In the genomic region with DNA sequence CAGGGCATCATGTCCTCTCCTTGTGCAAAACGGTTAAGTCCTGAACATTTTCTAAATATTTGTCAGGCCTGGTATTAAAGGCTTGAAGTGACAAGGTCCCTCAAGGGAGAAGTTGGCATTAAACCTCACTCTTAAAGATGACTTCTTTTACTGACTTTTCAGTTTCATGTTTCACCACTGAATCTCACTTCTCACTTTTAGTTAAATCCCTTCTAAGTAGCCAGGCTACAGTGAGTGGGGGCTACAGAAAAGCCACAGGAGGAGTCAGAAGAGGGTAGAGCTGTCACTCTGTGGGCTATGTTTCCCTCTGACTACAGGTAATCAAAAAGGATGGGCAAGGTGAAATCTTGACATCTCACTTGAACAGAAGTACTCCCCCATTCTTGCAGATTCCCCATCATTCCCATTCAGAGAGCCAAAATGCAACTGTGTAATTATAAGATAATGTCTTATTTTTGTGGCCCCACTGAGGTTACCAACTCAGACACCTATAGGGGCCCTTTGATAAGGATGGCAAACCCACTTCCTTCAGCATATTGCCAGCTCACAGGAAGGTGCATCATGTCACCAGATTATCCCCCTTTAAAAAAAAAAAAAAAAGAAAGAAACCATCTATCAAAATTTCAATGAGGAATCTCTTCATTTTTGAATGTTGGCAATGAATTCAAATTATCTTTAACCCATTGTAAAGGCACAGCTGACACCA, we compare ENCODE assay signal across 11 cellular contexts.
DNase-seq lines count a peak whose midpoint lies in the region; ATAC-seq, FAIRE-seq and TF ChIP-seq lines count a peak whose summit lies in the region.
"Had no signal": no experiment of that assay in that cellular context is flagged by ENCODE, and none has a peak within 500 bp of the region (broad histone marks: within the 10 kb centered on the region; RNA-seq: fewer than 3 reads in every experiment).

No MANE protein-coding gene starts in this region.

- CTCF ChIA-PET in GM12878 (lab: Yijun Ruan, JAX), result interaction anchor here (1.0 to 1.5 kb wide), 2 partner anchors 7 to 18 kb away, joined by 4 read pairs; no protein-coding TSS in a partner anchor

- SMC1A ChIA-PET in GM12878 (lab: Charles Lee; ENCODE audit: uncharacterized antibody, unreplicated experiment), result interaction anchor here (0.6 to 1.2 kb wide), 4 partner anchors 9 to 567 kb away, joined by 3 to 4 read pairs (median 4); no protein-coding TSS in a partner anchor

- peak; percentile 40 for DNase-seq in GM12878 (ENCODE audit: low read depth, low spot score)
- DNase-seq in glomerular visceral epithelial cell (ENCODE audit: extremely low spot score), result no peak
- DNase-seq in H7, result no peak
- no peak for DNase-seq in erythroblast (lab: John Stamatoyannopoulos, UW)
- DNase-seq in dermis blood vessel endothelial cell, result no peak
- DNase-seq: activated CD8-positive, alpha-beta memory T cell treated with anti-CD3 and anti-CD28 coated beads for 24 hours; NCI-H2227 treated with DMSO at 0.1 percent for 48 hours had no signal

- peaks cover 6% of the 10 kb centered on the region for H3K4me1 ChIP-seq in GM12878 (ENCODE audit: control insufficient read depth, insufficient read depth, low read length)

- H3K36me3 ChIP-seq in GM12878 (ENCODE audit: control insufficient read depth in 2 of 2, insufficient read depth in 2 of 2, low read length in 1 of 2), result no peaks in the 10 kb centered on the region
- H3K36me3 ChIP-seq in H7 (replicated peaks; ENCODE audit: control insufficient read depth, insufficient read depth, low read length), result no peaks in the 10 kb centered on the region

- H3K4me3 ChIP-seq in GM12878, result no peak overlapping the region
- H3K4me3 ChIP-seq in H7 (ENCODE audit: insufficient read depth, low read depth, low read length), result no peak overlapping the region

- in situ Hi-C loops in GM12878 (cut with MboI), result no loop called here

- TF ChIP-seq EP300 in GM12878 (IDR thresholded peaks at IDR 0.05; ENCODE audit: borderline replicate concordance in 1 of 2, control insufficient read depth in 1 of 2, low read depth in 2 of 2, low read length in 2 of 2), result peak in 1 of 2 experiments; percentile 43; a peak in 2 of 4 replicates

- BruUV-seq in GM12878 (replicated peaks; lab: Mats Ljungman, UMichigan), result no TSS peak

- no peak for TF ChIP-seq RAD21 in GM12878 (IDR thresholded peaks at IDR 0.05; ENCODE audit: insufficient read depth, low read depth, low read length)

- peak; percentile 95 for ATAC-seq in GM18508 (IDR thresholded peaks at IDR 0.05; ENCODE audit: insufficient read depth, unreplicated experiment)
- peak; percentile 95 for ATAC-seq in GM21367 (IDR thresholded peaks at IDR 0.05; ENCODE audit: unreplicated experiment)
- ATAC-seq in HG03342 (IDR thresholded peaks at IDR 0.05; ENCODE audit: unreplicated experiment), result peak; percentile 94
- ATAC-seq in GM12878, result peak; percentile 97

- no peak overlapping the region for H2AFZ ChIP-seq in GM12878 (ENCODE audit: control insufficient read depth, low read depth, low read length)

- TF ChIP-seq CTCF in GM12878 (IDR thresholded peaks at IDR 0.05 in 2 of 3, conservative IDR thresholded peaks at IDR 0.05 in 1 of 3; ENCODE audit: control insufficient read depth in 2 of 3, extremely low read depth in 1 of 3, insufficient read depth in 1 of 3, low read depth in 3 of 3, low read length in 3 of 3), result no peak

- 0% methylated on average over 1 of the region's 1 CpG for WGBS in GM12878 (ENCODE audit: insufficient coverage, insufficient replicate concordance, low lambda C conversion rate, missing lambda C conversion rate)

- POLR2A ChIA-PET in GM12878 (lab: Charles Lee), result interaction anchor here (0.7 kb wide), 1 partner anchor 571 kb away, joined by 3 read pairs; no protein-coding TSS in a partner anchor

- no peak overlapping the region for H3K9ac ChIP-seq in GM12878 (ENCODE audit: control insufficient read depth, insufficient read depth, low read length)

- H4K20me1 ChIP-seq in GM12878 (ENCODE audit: control insufficient read depth, insufficient read depth), result no peaks in the 10 kb centered on the region

- H3K79me2 ChIP-seq in GM12878 (ENCODE audit: control insufficient read depth, insufficient read depth, low read length), result no peaks in the 10 kb centered on the region

- FAIRE-seq in GM12878 (lab: Jason Lieb, UNC), result peak; percentile 80
- FAIRE-seq: endothelial cell of umbilical vein had no signal

- no peak overlapping the region for H3K27ac ChIP-seq in GM12878 (ENCODE audit: control insufficient read depth, insufficient read depth)

- H3K9me3 ChIP-seq in GM12878 (replicated peaks; ENCODE audit: control insufficient read depth, insufficient read depth, low read length), result no peaks in the 10 kb centered on the region

- H3K27me3 ChIP-seq in GM12878 (replicated peaks in 1 of 2; ENCODE audit: control insufficient read depth in 2 of 2, insufficient read depth in 2 of 2, low read length in 1 of 2) (no peaks in the 10 kb centered on the region), H7 (ENCODE audit: control insufficient read depth, insufficient read depth, low read length) (no peaks in the 10 kb centered on the region)

- TF ChIP-seq POLR2A in GM12878 (IDR thresholded peaks at IDR 0.05; ENCODE audit: low read depth, low read length) (no peak), erythroblast (IDR thresholded peaks at IDR 0.05; ENCODE audit: low read length) (no peak)

- intact Hi-C loops in GM12878 (cut with micrococcal nuclease; ENCODE audit: unreplicated experiment), result loop anchor here (5.0 kb wide), 1 partner anchor 63 kb away; no protein-coding TSS in a partner anchor

- H3K4me2 ChIP-seq in GM12878 (ENCODE audit: control insufficient read depth, insufficient read depth), result no peak overlapping the region

- RAD21 ChIA-PET in GM12878 (lab: Charles Lee; ENCODE audit: unreplicated experiment), result interaction anchor here (0.7 kb wide), 1 partner anchor 959 kb away, joined by 3 read pairs; no protein-coding TSS in a partner anchor

TF ChIP-seq in GM12878, 131 proteins besides CTCF, POLR2A, EP300 and RAD21 (continues in another document):
- no peak for TF ChIP-seq RBBP5 (conservative IDR thresholded peaks at IDR 0.05)
- no peak for TF ChIP-seq ASH2L (IDR thresholded peaks at IDR 0.05; ENCODE audit: borderline replicate concordance, low read depth)
- TF ChIP-seq TARDBP (IDR thresholded peaks at IDR 0.05; ENCODE audit: borderline replicate concordance), result no peak
- no peak for TF ChIP-seq SIN3A (IDR thresholded peaks at IDR 0.05; ENCODE audit: low read depth, low read length)
- no peak for TF ChIP-seq RFX5 (IDR thresholded peaks at IDR 0.05; ENCODE audit: low read depth, low read length)
- TF ChIP-seq EGR1 (IDR thresholded peaks at IDR 0.05; ENCODE audit: borderline replicate concordance in 1 of 2, low read depth in 2 of 2, low read length in 2 of 2), result no peak
- peak; percentile 58 for TF ChIP-seq SREBF1 (IDR thresholded peaks at IDR 0.05; ENCODE audit: low read length)
- TF ChIP-seq, protein P1, sequence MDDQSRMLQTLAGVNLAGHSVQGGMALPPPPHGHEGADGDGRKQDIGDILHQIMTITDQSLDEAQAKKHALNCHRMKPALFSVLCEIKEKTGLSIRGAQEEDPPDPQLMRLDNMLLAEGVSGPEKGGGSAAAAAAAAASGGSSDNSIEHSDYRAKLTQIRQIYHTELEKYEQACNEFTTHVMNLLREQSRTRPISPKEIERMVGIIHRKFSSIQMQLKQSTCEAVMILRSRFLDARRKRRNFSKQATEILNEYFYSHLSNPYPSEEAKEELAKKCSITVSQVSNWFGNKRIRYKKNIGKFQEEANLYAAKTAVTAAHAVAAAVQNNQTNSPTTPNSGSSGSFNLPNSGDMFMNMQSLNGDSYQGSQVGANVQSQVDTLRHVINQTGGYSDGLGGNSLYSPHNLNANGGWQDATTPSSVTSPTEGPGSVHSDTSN (IDR thresholded peaks at IDR 0.05; ENCODE audit: insufficient replicate concordance, low read depth, low read length), result peak; percentile 22
- no peak for TF ChIP-seq RELA (IDR thresholded peaks at IDR 0.05; ENCODE audit: borderline replicate concordance, partially characterized antibody)
- no peak for TF ChIP-seq NBN (IDR thresholded peaks at IDR 0.05)
- no peak for TF ChIP-seq STAT1 (conservative IDR thresholded peaks at IDR 0.05)
- peak; percentile 77; the same call in 1 of the 3 replicates for TF ChIP-seq POU2F2 (IDR thresholded peaks at IDR 0.05; ENCODE audit: borderline replicate concordance, low read depth, low read length)
- peak; percentile 81 for TF ChIP-seq RUNX3 (IDR thresholded peaks at IDR 0.05; ENCODE audit: low read length)
- TF ChIP-seq CHD2 (IDR thresholded peaks at IDR 0.05; ENCODE audit: borderline replicate concordance, low read depth, low read length), result no peak
- TF ChIP-seq NFIC (IDR thresholded peaks at IDR 0.05; ENCODE audit: low read depth, low read length), result peak; percentile 31; the same call in 1 of the 2 replicates
- TF ChIP-seq, protein P2, sequence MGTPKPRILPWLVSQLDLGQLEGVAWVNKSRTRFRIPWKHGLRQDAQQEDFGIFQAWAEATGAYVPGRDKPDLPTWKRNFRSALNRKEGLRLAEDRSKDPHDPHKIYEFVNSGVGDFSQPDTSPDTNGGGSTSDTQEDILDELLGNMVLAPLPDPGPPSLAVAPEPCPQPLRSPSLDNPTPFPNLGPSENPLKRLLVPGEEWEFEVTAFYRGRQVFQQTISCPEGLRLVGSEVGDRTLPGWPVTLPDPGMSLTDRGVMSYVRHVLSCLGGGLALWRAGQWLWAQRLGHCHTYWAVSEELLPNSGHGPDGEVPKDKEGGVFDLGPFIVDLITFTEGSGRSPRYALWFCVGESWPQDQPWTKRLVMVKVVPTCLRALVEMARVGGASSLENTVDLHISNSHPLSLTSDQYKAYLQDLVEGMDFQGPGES (IDR thresholded peaks at IDR 0.05), result no peak
